11 cellular contexts compared by ENCODE assay signal in the genomic region with DNA sequence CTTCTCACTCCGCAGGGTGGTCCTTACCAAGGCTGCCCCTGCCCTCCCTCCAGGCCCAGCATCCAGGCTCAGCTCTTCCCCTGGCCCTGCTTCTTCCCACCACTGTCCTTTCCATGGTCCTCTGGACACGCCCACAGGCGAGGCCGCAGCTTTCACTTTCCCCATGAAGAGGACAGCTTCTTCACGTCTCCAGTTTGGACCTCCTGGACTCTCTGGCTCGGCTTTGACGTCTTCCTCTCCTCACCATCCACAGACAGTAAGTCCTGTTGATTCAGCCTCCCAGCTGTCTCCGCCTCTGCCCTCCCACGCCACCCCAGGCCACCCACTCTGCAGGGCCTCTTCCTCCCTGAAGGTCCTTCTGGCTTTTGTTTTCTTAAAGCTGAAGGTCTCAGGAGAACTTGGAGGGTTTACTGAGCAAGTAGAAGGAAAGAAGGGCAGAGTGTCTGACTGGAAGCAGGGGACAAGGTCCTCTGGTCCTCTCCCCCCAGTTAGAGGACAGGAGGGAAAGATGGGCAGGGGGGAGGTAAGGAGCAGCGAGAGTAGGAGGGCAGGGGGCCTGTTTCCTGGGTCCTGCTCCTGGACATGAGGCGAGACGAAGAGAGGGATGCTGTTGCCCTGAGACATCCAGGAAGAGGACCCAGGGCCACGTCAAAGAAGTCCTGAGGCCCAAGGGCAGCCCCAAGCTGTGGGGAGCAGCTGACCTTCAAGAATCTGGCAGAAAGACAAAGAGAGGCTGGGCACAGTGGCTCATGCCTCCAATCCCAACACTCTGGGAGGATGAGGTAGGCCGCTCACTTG. TPM values are rescaled to one million over a fixed set of nuclear protein-coding genes. Genes with fewer than 3 reads are reported as not detected.
DNase-seq lines count a peak whose midpoint lies in the region; ATAC-seq, FAIRE-seq and TF ChIP-seq lines count a peak whose summit lies in the region.
"Had no signal": no experiment of that assay in that cellular context is flagged by ENCODE, and none has a peak within 500 bp of the region (broad histone marks: within the 10 kb centered on the region; RNA-seq: fewer than 3 reads in every experiment).

No MANE protein-coding gene starts in this region.

- ATAC-seq in activated CD8-positive, alpha-beta memory T cell treated with anti-CD3 and anti-CD28 coated beads, Interleukin-2, amount 10 ng/mL, durations not matched to agents 7 days and 5 days, result peak; percentile 20
- ATAC-seq in GM12878 (peak; percentile 46), GM18858 (IDR thresholded peaks at IDR 0.05; ENCODE audit: unreplicated experiment) (no peak), GM19452 (IDR thresholded peaks at IDR 0.05; ENCODE audit: unreplicated experiment) (no peak)

- H3K27ac ChIP-seq in GM12878 (ENCODE audit: control insufficient read depth, insufficient read depth), result peak overlapping the region; percentile 71
- peak overlapping the region; percentile 69 to 86 (median 80) for H3K27ac ChIP-seq in transverse colon

- DNase-seq in activated CD8-positive, alpha-beta memory T cell treated with anti-CD3 and anti-CD28 coated beads, Interleukin-2, amount 10 ng/mL, durations not matched to agents 7 days and 5 days, result peak; percentile 50
- DNase-seq in activated CD8-positive, alpha-beta memory T cell treated with anti-CD3 and anti-CD28 coated beads, Interleukin-2, amount 50 U/mL, for 4 hours, result no peak
- no peak for DNase-seq in GM12878 (ENCODE audit: low read depth, low spot score)
- peak; percentile 30 for DNase-seq in medulla oblongata (ENCODE audit: extremely low spot score)
- DNase-seq in transverse colon, result peak; percentile 64
- no peak for DNase-seq in NCI-H2171 (lab: John Stamatoyannopoulos, UW)
- DNase-seq: AML-193, T1000 had no signal

- H3K4me1 ChIP-seq in GM12878 (ENCODE audit: control insufficient read depth, insufficient read depth, low read length), result peaks cover 20% of the 10 kb centered on the region
- H3K4me1 ChIP-seq in transverse colon, result peaks cover 0 to 26% (median 10%) of the 10 kb centered on the region in 4 donors

- H4K20me1 ChIP-seq in GM12878 (ENCODE audit: control insufficient read depth, insufficient read depth), result no peaks in the 10 kb centered on the region

- TF ChIP-seq EP300 in GM12878 (IDR thresholded peaks at IDR 0.05; ENCODE audit: borderline replicate concordance in 1 of 2, control insufficient read depth in 1 of 2, low read depth in 2 of 2, low read length in 2 of 2) (no peak), transverse colon (IDR thresholded peaks at IDR 0.05; ENCODE audit: low read depth) (no peak)

- peak overlapping the region; percentile 92 for H3K4me2 ChIP-seq in GM12878 (ENCODE audit: control insufficient read depth, insufficient read depth)

- 51% methylated on average over 14 of the region's 14 CpGs for WGBS in GM12878 (ENCODE audit: insufficient coverage, insufficient replicate concordance, low lambda C conversion rate, missing lambda C conversion rate)
- WGBS in transverse colon (ENCODE audit: low coverage in 1 of 2), 2 donors, result 8 to 49% methylated on average over 4 to 14 of the region's 14 CpGs

- H3K27me3 ChIP-seq in GM12878 (replicated peaks in 1 of 2; ENCODE audit: control insufficient read depth in 2 of 2, insufficient read depth in 2 of 2, low read length in 1 of 2) (no peaks in the 10 kb centered on the region), transverse colon (no peaks in the 10 kb centered on the region)

- H2AFZ ChIP-seq in GM12878 (ENCODE audit: control insufficient read depth, low read depth, low read length), result peak overlapping the region; percentile 51

- H3K36me3 Mint-ChIP-seq in activated CD8-positive, alpha-beta memory T cell treated with anti-CD3 and anti-CD28 coated beads, Interleukin-2, amount 10 ng/mL, durations not matched to agents 7 days and 5 days, result peaks cover 25% of the 10 kb centered on the region

- TF ChIP-seq CTCF in GM12878 (IDR thresholded peaks at IDR 0.05 in 2 of 3, conservative IDR thresholded peaks at IDR 0.05 in 1 of 3; ENCODE audit: control insufficient read depth in 2 of 3, extremely low read depth in 1 of 3, insufficient read depth in 1 of 3, low read depth in 3 of 3, low read length in 3 of 3), result no peak
- TF ChIP-seq CTCF in transverse colon (IDR thresholded peaks at IDR 0.05), result no peak

- peak overlapping the region; percentile 81 for H3K4me3 Mint-ChIP-seq in activated CD8-positive, alpha-beta memory T cell treated with anti-CD3 and anti-CD28 coated beads, Interleukin-2, amount 10 ng/mL, durations not matched to agents 7 days and 5 days

- H3K79me2 ChIP-seq in GM12878 (ENCODE audit: control insufficient read depth, insufficient read depth, low read length), result no peaks in the 10 kb centered on the region

- FAIRE-seq in GM12878 (lab: Jason Lieb, UNC), result peak; percentile 65

- in situ Hi-C loops in GM12878 (cut with MboI) (loop anchor here (5.0 kb wide), 1 partner anchor 33 kb away; no protein-coding TSS in a partner anchor), transverse colon (cut with MboI; ENCODE audit: low pct_ligation_motif_present in 1 of 4, low pct_unique_long_range_greater_than_20kb in 1 of 4, low sequenced_read_pairs in 3 of 4) (no loop called here)

- POLR2A ChIA-PET in GM12878 (lab: Charles Lee), result interaction anchor here (1.2 to 1.7 kb wide), 5 partner anchors 9 to 90 kb away, joined by 4 to 9 read pairs (median 6); partner anchors contain the start of gene NCL

- H3K9me3 ChIP-seq in GM12878 (replicated peaks; ENCODE audit: control insufficient read depth, insufficient read depth, low read length) (peaks cover 16% of the 10 kb centered on the region), transverse colon (peaks cover 11 to 12% of the 10 kb centered on the region in 2 donors)

- TF ChIP-seq POLR2A in GM12878 (IDR thresholded peaks at IDR 0.05; ENCODE audit: low read depth, low read length), result peak; percentile 53
- TF ChIP-seq POLR2A in transverse colon (IDR thresholded peaks at IDR 0.05), result no peak

- RAD21 ChIA-PET in GM12878 (lab: Charles Lee; ENCODE audit: unreplicated experiment), result interaction anchor here (0.8 to 8.0 kb wide), 8 partner anchors 9 to 73 kb away, joined by 3 to 59 read pairs (median 10); partner anchors contain the start of gene NMUR1

- SMC1A ChIA-PET in GM12878 (lab: Charles Lee; ENCODE audit: uncharacterized antibody, unreplicated experiment), result interaction anchor here (0.7 to 5.3 kb wide), 14 partner anchors 8 to 733 kb away, joined by 3 to 50 read pairs (median 4); partner anchors contain the start of gene NMUR1

- no TSS peak for BruUV-seq in GM12878 (replicated peaks; lab: Mats Ljungman, UMichigan)

- peaks cover 10% of the 10 kb centered on the region for H3K9me3 Mint-ChIP-seq in activated CD8-positive, alpha-beta memory T cell treated with anti-CD3 and anti-CD28 coated beads, Interleukin-2, amount 10 ng/mL, durations not matched to agents 7 days and 5 days (ENCODE audit: low read depth)

- H3K36me3 ChIP-seq in GM12878 (ENCODE audit: control insufficient read depth in 2 of 2, insufficient read depth in 2 of 2, low read length in 1 of 2) (no peaks in the 10 kb centered on the region), transverse colon (no peaks in the 10 kb centered on the region)

- H3K4me3 ChIP-seq in GM12878 (peak overlapping the region; percentile 44; the same call in 1 of the 2 replicates), transverse colon (peak overlapping the region in 1 of 4 donors; percentile 36)

- no peak for TF ChIP-seq RAD21 in GM12878 (IDR thresholded peaks at IDR 0.05; ENCODE audit: insufficient read depth, low read depth, low read length)

- H3K9ac ChIP-seq in GM12878 (ENCODE audit: control insufficient read depth, insufficient read depth, low read length), result peak overlapping the region; percentile 62

- intact Hi-C loops in GM12878 (cut with micrococcal nuclease; ENCODE audit: unreplicated experiment), result no loop called here
- intact Hi-C loops in transverse colon (cut with DNase I; ENCODE audit: low total_unique reads), result no loop called here

- H3K4me1 Mint-ChIP-seq in activated CD8-positive, alpha-beta memory T cell treated with anti-CD3 and anti-CD28 coated beads, Interleukin-2, amount 10 ng/mL, durations not matched to agents 7 days and 5 days, result peaks cover 45% of the 10 kb centered on the region

- peak overlapping the region; percentile 86 for H3K27ac Mint-ChIP-seq in activated CD8-positive, alpha-beta memory T cell treated with anti-CD3 and anti-CD28 coated beads, Interleukin-2, amount 10 ng/mL, durations not matched to agents 7 days and 5 days

- peaks cover 4% of the 10 kb centered on the region for H3K27me3 Mint-ChIP-seq in activated CD8-positive, alpha-beta memory T cell treated with anti-CD3 and anti-CD28 coated beads, Interleukin-2, amount 10 ng/mL, durations not matched to agents 7 days and 5 days

- CTCF ChIA-PET in activated CD8-positive, alpha-beta memory T cell treated with anti-CD3 and anti-CD28 coated beads, Interleukin-2, amount 10 ng/mL, durations not matched to agents 7 days and 5 days (lab: Charles Lee), result interaction anchor here (0.8 to 9.8 kb wide), 10 partner anchors 11 to 152 kb away, joined by 3 to 128 read pairs (median 12); partner anchors contain the start of gene NMUR1
- CTCF ChIA-PET in GM12878 (lab: Yijun Ruan, JAX), result interaction anchor here (0.6 to 10.9 kb wide), 16 partner anchors 9 to 451 kb away, joined by 3 to 132 read pairs (median 4); partner anchors contain the start of gene NMUR1

RNA-seq across cellular contexts. Expression of gene NMUR1, which starts 24.7 kb away (rescaled TPM):
- total RNA-seq in activated CD8-positive, alpha-beta memory T cell treated with anti-CD3 and anti-CD28 coated beads, Interleukin-2, amount 10 ng/mL, durations not matched to agents 7 days and 5 days, result 1 to 10 TPM; 3.6 to 8.6 TPM
- total RNA-seq in GM12878 (2013; cell fraction: nucleolus; rRNA removed), result 0.21 and 0.22 TPM in 2 replicates
- total RNA-seq in GM12878 (2014; rRNA removed), result under 0.01 and 0.05 TPM in 2 replicates
- total RNA-seq in GM12878 (2014; rRNA removed; fragmentation: Illumina TruSeq; extraction: Trizol), result not detected in 2 replicates
- total RNA-seq in GM12878 (2021), result 0.08 TPM in 1 of 2 replicates, not detected in the other
- polyA plus RNA-seq in GM12878 (2011; ENCODE audit: low read depth), result not detected
- 0.01 and 0.03 TPM in 2 replicates for polyA plus RNA-seq in GM12878 (2011; rRNA removed)
- polyA plus RNA-seq in GM12878 (2011; cell fraction: cytosol; rRNA removed), result 0.02 and 0.06 TPM in 2 replicates
- 0.06 and 0.09 TPM in 2 replicates for polyA plus RNA-seq in GM12878 (2011; cell fraction: nucleus; rRNA removed)
- polyA plus RNA-seq in GM12878 (2012), result 0.08 and 0.15 TPM in 2 replicates
- polyA plus RNA-seq in GM12878 (2014; fragmentation: Illumina TruSeq; extraction: Trizol), result not detected in 2 replicates
- under 1 TPM in 1 of 2 experiments, not detected in 1; 0.02 TPM for polyA plus RNA-seq in GM12878 (2014; fragmentation: Nextera tagmentation; extraction: Ambion mirVana)
- 0.03 TPM in 1 of 2 replicates, not detected in the other for polyA plus RNA-seq in GM12878 (2014; rRNA removed)
- under 1 TPM in 1 of 2 experiments, not detected in 1; 0.04 TPM for polyA plus RNA-seq in GM12878 (2016; fragmentation: Nextera tagmentation; extraction: Ambion mirVana)
- polyA minus RNA-seq in GM12878 (2011; rRNA and poly(A)+ RNA removed), result not detected in 2 replicates
- polyA minus RNA-seq in GM12878 (2011; cell fraction: cytosol; rRNA and poly(A)+ RNA removed), result not detected in 2 replicates
- polyA minus RNA-seq in GM12878 (2011; cell fraction: nucleus; rRNA and poly(A)+ RNA removed), result 0.19 TPM in 1 of 2 replicates, not detected in the other
- total RNA-seq in transverse colon, result 1 to 10 TPM in 1 of 4 donors, under 1 TPM in 2, not detected in 1; 0.32 to 2.2 (median 0.55) TPM

RNA-seq across cellular contexts. Expression of gene TEX44, which starts 37.7 kb away (rescaled TPM):
- total RNA-seq in activated CD8-positive, alpha-beta memory T cell treated with anti-CD3 and anti-CD28 coated beads, Interleukin-2, amount 10 ng/mL, durations not matched to agents 7 days and 5 days, result not detected
- not detected in 2 replicates for total RNA-seq in GM12878 (2013; cell fraction: nucleolus; rRNA removed)
- total RNA-seq in GM12878 (2014; rRNA removed) (not detected in 2 replicates), GM12878 (2014; rRNA removed; fragmentation: Illumina TruSeq; extraction: Trizol) (not detected in 2 replicates), GM12878 (2021) (not detected in 2 replicates), transverse colon (not detected)
- polyA plus RNA-seq in GM12878 (2011; ENCODE audit: low read depth), result not detected
- polyA plus RNA-seq in GM12878 (2011; rRNA removed) (not detected in 2 replicates), GM12878 (2014; fragmentation: Illumina TruSeq; extraction: Trizol) (not detected in 2 replicates), GM12878 (2014; fragmentation: Nextera tagmentation; extraction: Ambion mirVana) (not detected), GM12878 (2014; rRNA removed) (not detected in 2 replicates), GM12878 (2016; fragmentation: Nextera tagmentation; extraction: Ambion mirVana) (not detected)
- not detected in 2 replicates for polyA plus RNA-seq in GM12878 (2011; cell fraction: cytosol; rRNA removed)
- not detected in 2 replicates for polyA plus RNA-seq in GM12878 (2011; cell fraction: nucleus; rRNA removed)
- 0.11 TPM in 1 of 2 replicates, not detected in the other for polyA plus RNA-seq in GM12878 (2012)
- polyA minus RNA-seq in GM12878 (2011; rRNA and poly(A)+ RNA removed), result not detected in 2 replicates
- polyA minus RNA-seq in GM12878 (2011; cell fraction: cytosol; rRNA and poly(A)+ RNA removed), result not detected in 2 replicates
- not detected in 2 replicates for polyA minus RNA-seq in GM12878 (2011; cell fraction: nucleus; rRNA and poly(A)+ RNA removed)
- total RNA-seq: subcutaneous adipose tissue had no signal

Comparison
In these comparisons a context has a peak if more than half of its experiments do, and no peak if none do; other contexts are left out.
1. DNase-seq: peak in activated CD8-positive, alpha-beta memory T cell treated with anti-CD3 and anti-CD28 coated beads, Interleukin-2, amount 10 ng/mL, durations not matched to agents 7 days and 5 days (single experiment), medulla oblongata (single experiment) and transverse colon (single experiment); none in activated CD8-positive, alpha-beta memory T cell treated with anti-CD3 and anti-CD28 coated beads, Interleukin-2, amount 50 U/mL, for 4 hours (single experiment), GM12878 (single experiment) and NCI-H2171 (single experiment).
2. ATAC-seq: peak in activated CD8-positive, alpha-beta memory T cell treated with anti-CD3 and anti-CD28 coated beads, Interleukin-2, amount 10 ng/mL, durations not matched to agents 7 days and 5 days (single experiment) and GM12878 (single experiment); none in GM18858 (single experiment) and GM19452 (single experiment).